Comparison of ENCODE assay signal across 8 cellular contexts in the genomic region with DNA sequence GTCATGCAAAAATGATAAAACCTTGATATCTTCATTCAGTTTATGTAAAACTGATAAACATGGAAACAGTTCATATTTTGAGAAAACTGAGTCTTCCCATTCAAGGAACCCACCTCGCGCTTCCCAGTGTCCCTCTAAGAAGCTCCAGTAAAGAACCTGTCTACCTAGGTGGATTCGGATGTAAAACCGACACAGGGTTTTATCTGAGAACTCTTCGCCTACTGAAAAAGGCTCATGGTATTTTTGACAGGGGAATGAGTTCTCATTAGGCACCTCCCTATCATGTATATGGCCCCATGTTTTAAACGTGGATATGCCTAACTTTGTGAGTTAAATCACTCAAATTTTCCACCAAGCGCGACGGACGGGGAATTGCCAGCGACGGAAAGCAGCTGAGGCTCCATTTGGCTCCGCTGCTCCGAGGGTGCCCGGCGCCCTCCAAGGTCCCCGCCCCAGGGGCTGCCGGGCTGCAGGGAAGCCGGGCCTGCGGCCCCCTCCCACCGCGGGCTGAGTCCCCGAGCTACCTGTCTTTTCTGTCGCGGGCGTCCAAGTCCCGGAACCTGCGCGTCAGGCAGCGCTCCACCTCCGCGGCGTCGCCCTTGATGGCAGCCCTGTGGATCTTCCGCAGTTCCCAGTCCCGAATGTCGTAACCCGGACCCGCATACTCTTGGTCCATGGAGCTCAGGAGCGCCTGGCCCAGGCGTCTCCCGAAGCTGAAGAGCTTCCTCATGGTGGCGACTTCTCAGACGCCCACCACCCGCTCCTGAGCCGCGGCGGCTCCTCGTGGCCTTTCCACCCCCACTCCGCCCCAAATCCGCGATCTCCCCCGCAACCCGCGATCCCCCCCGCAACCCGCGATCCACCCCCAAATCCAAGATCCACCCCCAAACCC. TPM values are rescaled to one million over a fixed set of nuclear protein-coding genes. Genes with fewer than 3 reads are reported as not detected.
DNase-seq lines count a peak whose midpoint lies in the region; ATAC-seq and TF ChIP-seq lines count a peak whose summit lies in the region.

No MANE protein-coding gene starts in this region.

- no peak overlapping the region for H2BK15ac ChIP-seq in IMR-90 (ENCODE audit: low read depth, low read length)

- H3K4ac ChIP-seq in IMR-90 (ENCODE audit: low read depth, low read length), result no peak overlapping the region

- H4K8ac ChIP-seq in IMR-90 (ENCODE audit: low read depth in 2 of 2, low read length in 2 of 2), result no peak overlapping the region

- TF ChIP-seq CTCF in IMR-90 (conservative IDR thresholded peaks at IDR 0.05; ENCODE audit: low read depth, low read length) (no peak), activated B cell treated with CpG ODN at 0.5 μM for 24 hours (IDR thresholded peaks at IDR 0.05) (no peak), suprapubic skin (IDR thresholded peaks at IDR 0.05) (no peak)

- ATAC-seq in IMR-90 (ENCODE audit: low read depth) (peak; percentile 16), activated B cell treated with CpG ODN at 0.5 μM for 24 hours (ENCODE audit: low read depth) (no peak)

- H3K4me1 Mint-ChIP-seq in activated B cell treated with CpG ODN at 0.5 μM for 24 hours, result peaks cover 13% of the 10 kb centered on the region

- H3K9me3 ChIP-seq in IMR-90 (ENCODE audit: control insufficient read depth, insufficient read depth, low read length) (no peaks in the 10 kb centered on the region; the same call in 1 of the 2 replicates), ectodermal cell (ENCODE audit: control insufficient read depth, low read length) (no peaks in the 10 kb centered on the region), mucosa of stomach (ENCODE audit: control insufficient read depth, low read length) (no peaks in the 10 kb centered on the region), suprapubic skin (no peaks in the 10 kb centered on the region)

- no peak overlapping the region for H3K27ac ChIP-seq in IMR-90 (ENCODE audit: insufficient read depth, low read length)
- H3K27ac ChIP-seq in ectodermal cell (ENCODE audit: insufficient read depth, low read depth, low read length, poor library complexity, severe bottlenecking), result no peak overlapping the region
- H3K27ac ChIP-seq in suprapubic skin, result no peak overlapping the region

- H2BK5ac ChIP-seq in IMR-90 (ENCODE audit: low read depth, low read length, poor library complexity, severe bottlenecking), result no peak overlapping the region

- peaks cover 42% of the 10 kb centered on the region for H3K27me3 Mint-ChIP-seq in activated B cell treated with CpG ODN at 0.5 μM for 24 hours

- TF ChIP-seq RAD21 in IMR-90 (IDR thresholded peaks at IDR 0.05; ENCODE audit: low read length), result no peak

- in situ Hi-C loops in IMR-90 (cut with MboI; ENCODE audit: low sequenced_read_pairs), result loop anchor here (10.0 kb wide), 1 partner anchor 65 kb away; no protein-coding TSS in a partner anchor

- no peak for TF ChIP-seq EP300 in suprapubic skin (IDR thresholded peaks at IDR 0.05)

- H2BK120ac ChIP-seq in IMR-90 (ENCODE audit: low read depth, low read length), result no peak overlapping the region

- H3K9me1 ChIP-seq in IMR-90 (ENCODE audit: insufficient read depth, low read length), result no peaks in the 10 kb centered on the region

- H3K9me3 Mint-ChIP-seq in activated B cell treated with CpG ODN at 0.5 μM for 24 hours, result peaks cover 6% of the 10 kb centered on the region

- intact Hi-C loops in IMR-90 (cut with micrococcal nuclease), result no loop called here
- intact Hi-C loops in activated B cell treated with CpG ODN at 0.5 μM for 24 hours (cut with micrococcal nuclease), result no loop called here

- H3K9ac ChIP-seq in IMR-90 (ENCODE audit: low read depth, low read length) (no peak overlapping the region), mucosa of stomach (ENCODE audit: low read length) (peak overlapping the region; percentile 68)

- peak overlapping the region; percentile 76 for H3K4me3 Mint-ChIP-seq in activated B cell treated with CpG ODN at 0.5 μM for 24 hours

- no peak for TF ChIP-seq POLR2A in IMR-90 (IDR thresholded peaks at IDR 0.05; ENCODE audit: low read depth, low read length)
- no peak for TF ChIP-seq POLR2A in suprapubic skin (IDR thresholded peaks at IDR 0.05)

- H4K20me1 ChIP-seq in IMR-90 (ENCODE audit: insufficient read depth, low read length), result no peaks in the 10 kb centered on the region

- H3K4me1 ChIP-seq in IMR-90 (ENCODE audit: control insufficient read depth, insufficient read depth, low read length), result no peaks in the 10 kb centered on the region
- H3K4me1 ChIP-seq in ectodermal cell (ENCODE audit: control insufficient read depth, insufficient read depth, low read length), result peaks cover 2% of the 10 kb centered on the region
- H3K4me1 ChIP-seq in mucosa of stomach (ENCODE audit: control insufficient read depth, insufficient read depth, low read length), result peaks cover 4% of the 10 kb centered on the region
- H3K4me1 ChIP-seq in suprapubic skin, result peaks cover 31% of the 10 kb centered on the region

- CTCF ChIA-PET in IMR-90 (lab: Yijun Ruan, JAX) (interaction anchor here (0.9 kb wide), 1 partner anchor 52 kb away, joined by 3 read pairs; no protein-coding TSS in a partner anchor), activated B cell treated with CpG ODN at 0.5 μM for 24 hours (lab: Charles Lee) (interaction anchor here (1.0 kb wide), 1 partner anchor 53 kb away, joined by 4 read pairs; no protein-coding TSS in a partner anchor)

- H3K36me3 ChIP-seq in IMR-90 (ENCODE audit: control insufficient read depth, insufficient read depth, low read length), result no peaks in the 10 kb centered on the region
- no peaks in the 10 kb centered on the region for H3K36me3 ChIP-seq in ectodermal cell (ENCODE audit: control insufficient read depth, insufficient read depth, low read length)
- H3K36me3 ChIP-seq in mucosa of stomach (ENCODE audit: control insufficient read depth, insufficient read depth, low read length), result no peaks in the 10 kb centered on the region
- H3K36me3 ChIP-seq in suprapubic skin, result no peaks in the 10 kb centered on the region

- no peak overlapping the region for H4K91ac ChIP-seq in IMR-90 (ENCODE audit: insufficient read depth, low read depth, low read length)

- no peak overlapping the region for H3K27ac Mint-ChIP-seq in activated B cell treated with CpG ODN at 0.5 μM for 24 hours

- H3K56ac ChIP-seq in IMR-90 (ENCODE audit: extremely low read depth, insufficient read depth, low read length), result no peak overlapping the region

- no peak for DNase-seq in IMR-90
- no peak for DNase-seq in activated B cell treated with CpG ODN at 0.5 μM for 24 hours
- no peak for DNase-seq in suprapubic skin (ENCODE audit: low spot score in 2 of 2)
- DNase-seq in midbrain (lab: John Stamatoyannopoulos, UW), result no peak
- no peak for DNase-seq in EL
- no peak for DNase-seq in cerebellar nuclear complex (lab: John Stamatoyannopoulos, UW)

- H3K4me2 ChIP-seq in IMR-90 (ENCODE audit: low read depth, low read length), result peak overlapping the region; percentile 23; the same call in 1 of the 2 replicates

- 0% methylated on average over 24 of the region's 58 CpGs; no CpG with 5 or more reads in 1 of the 2 experiments for WGBS in IMR-90 (ENCODE audit: extremely low coverage in 2 of 2, insufficient read length in 1 of 2), 2 experiments
- 2% methylated on average over 52 to 57 of the region's 58 CpGs for WGBS in ectodermal cell, 2 experiments
- 15% methylated on average over 7 of the region's 58 CpGs for WGBS in suprapubic skin

- no peak overlapping the region for H2BK20ac ChIP-seq in IMR-90 (ENCODE audit: low read depth, low read length)

- no peak overlapping the region for H3K14ac ChIP-seq in IMR-90 (replicated peaks; ENCODE audit: low read depth, low read length)

- H2AK9ac ChIP-seq in IMR-90 (replicated peaks; ENCODE audit: low read depth, low read length, poor library complexity), result no peak overlapping the region

- H3K23ac ChIP-seq in IMR-90 (ENCODE audit: low read depth, low read length), result no peak overlapping the region

- no TSS peak for BruUV-seq in IMR-90 (replicated peaks; lab: Mats Ljungman, UMichigan)

- H3K18ac ChIP-seq in IMR-90 (ENCODE audit: low read depth, low read length), result no peak overlapping the region

- H3K27me3 ChIP-seq in IMR-90 (ENCODE audit: control insufficient read depth, insufficient read depth, low read length), result peaks cover 27% of the 10 kb centered on the region
- peaks cover 47% of the 10 kb centered on the region for H3K27me3 ChIP-seq in ectodermal cell (ENCODE audit: control insufficient read depth, insufficient read depth, low read length, poor library complexity, severe bottlenecking)
- peaks cover 11% of the 10 kb centered on the region for H3K27me3 ChIP-seq in mucosa of stomach (ENCODE audit: control insufficient read depth, insufficient read depth, low read length)
- peaks cover 59% of the 10 kb centered on the region for H3K27me3 ChIP-seq in suprapubic skin

- no peak overlapping the region for H2AFZ ChIP-seq in IMR-90 (replicated peaks; ENCODE audit: low read length, poor library complexity)

- H4K5ac ChIP-seq in IMR-90 (ENCODE audit: low read depth, low read length), result no peak overlapping the region

- H3K36me3 Mint-ChIP-seq in activated B cell treated with CpG ODN at 0.5 μM for 24 hours (ENCODE audit: low read depth), result no peaks in the 10 kb centered on the region

- POLR2A ChIA-PET in IMR-90 (lab: Charles Lee; ENCODE audit: unreplicated experiment) (no interaction called here), activated B cell treated with CpG ODN at 0.5 μM for 24 hours (lab: Charles Lee) (no interaction called here)

- H3K4me3 ChIP-seq in IMR-90 (ENCODE audit: insufficient read depth, low read depth, low read length) (peak overlapping the region; percentile 17), ectodermal cell (ENCODE audit: insufficient read depth, low read depth, low read length) (peak overlapping the region; percentile 57), mucosa of stomach (ENCODE audit: low read length) (peak overlapping the region; percentile 41), suprapubic skin (peak overlapping the region; percentile 51)

- H2AK5ac ChIP-seq in IMR-90 (ENCODE audit: low read depth, low read length), result no peak overlapping the region

- dilution Hi-C loops in IMR-90 (cut with HindIII; ENCODE audit: low sequenced_read_pairs, unreplicated experiment), result no loop called here

- H3K79me1 ChIP-seq in IMR-90 (ENCODE audit: low read depth in 1 of 2, low read length in 2 of 2), result no peaks in the 10 kb centered on the region

TF ChIP-seq in IMR-90, 13 proteins besides CTCF, POLR2A, EP300 and RAD21 (continues in another document):
- TF ChIP-seq CEBPB (IDR thresholded peaks at IDR 0.05; ENCODE audit: low read depth, low read length), result no peak
- no peak for TF ChIP-seq MAFK (IDR thresholded peaks at IDR 0.05; ENCODE audit: low read depth, low read length)
- TF ChIP-seq RFX5 (IDR thresholded peaks at IDR 0.05; ENCODE audit: low read depth, low read length), result no peak

RNA-seq across cellular contexts. Expression of a gene that starts 0.6 kb away (rescaled TPM):
- not detected in 2 replicates for total RNA-seq in IMR-90 (2012; rRNA removed)
- not detected in 2 replicates for polyA plus RNA-seq in IMR-90 (2012; rRNA removed)
- polyA plus RNA-seq in IMR-90 (2012; cell fraction: cytosol; rRNA removed), result not detected in 2 replicates
- 0.06 TPM in 1 of 2 replicates, not detected in the other for polyA plus RNA-seq in IMR-90 (2012; cell fraction: nucleus; rRNA removed; ENCODE audit: low replicate concordance)
- not detected in 2 replicates for total RNA-seq in activated B cell treated with CpG ODN at 0.5 μM for 24 hours
- polyA plus RNA-seq in ectodermal cell (2013, experiment 1 of 4), result 6.2 TPM
- polyA plus RNA-seq in ectodermal cell (2013, experiment 2 of 4), result 7.7 TPM
- polyA plus RNA-seq in ectodermal cell (2013, experiment 3 of 4), result 6.6 TPM
- 2.8 TPM for polyA plus RNA-seq in ectodermal cell (2013, experiment 4 of 4)
- total RNA-seq in suprapubic skin, result 10 to 100 TPM in 1 of 4 donors, 1 to 10 TPM in 3; 3.1 to 39.0 (median 3.9) TPM
